10 cellular contexts compared by ENCODE assay signal in genomic region chr15:62048254-62048653, GRCh38. TPM values are rescaled to one million over a fixed set of nuclear protein-coding genes. Genes with fewer than 3 reads are reported as not detected.
"Had no signal": no experiment of that assay in that cellular context is flagged by ENCODE, and none has a peak within 500 bp of the region (broad histone marks: within the 10 kb centered on the region; RNA-seq: fewer than 3 reads in every experiment).

No MANE protein-coding gene starts in this region.

RNA-seq across cellular contexts. Expression of gene C2CD4A, which starts 18.5 kb away (rescaled TPM):
- total RNA-seq: left cardiac atrium; left ventricle myocardium inferior; left ventricle myocardium superior; mammary epithelial cell; mesenteric fat pad; mesothelial cell of epicardium; myocyte; naive thymus-derived CD4-positive, alpha-beta T cell had no signal
- polyA plus RNA-seq: immature natural killer cell; keratinocyte; mammary epithelial cell; naive thymus-derived CD4-positive, alpha-beta T cell had no signal
